ENCODE assay signal across 9 cellular contexts in the genomic region with DNA sequence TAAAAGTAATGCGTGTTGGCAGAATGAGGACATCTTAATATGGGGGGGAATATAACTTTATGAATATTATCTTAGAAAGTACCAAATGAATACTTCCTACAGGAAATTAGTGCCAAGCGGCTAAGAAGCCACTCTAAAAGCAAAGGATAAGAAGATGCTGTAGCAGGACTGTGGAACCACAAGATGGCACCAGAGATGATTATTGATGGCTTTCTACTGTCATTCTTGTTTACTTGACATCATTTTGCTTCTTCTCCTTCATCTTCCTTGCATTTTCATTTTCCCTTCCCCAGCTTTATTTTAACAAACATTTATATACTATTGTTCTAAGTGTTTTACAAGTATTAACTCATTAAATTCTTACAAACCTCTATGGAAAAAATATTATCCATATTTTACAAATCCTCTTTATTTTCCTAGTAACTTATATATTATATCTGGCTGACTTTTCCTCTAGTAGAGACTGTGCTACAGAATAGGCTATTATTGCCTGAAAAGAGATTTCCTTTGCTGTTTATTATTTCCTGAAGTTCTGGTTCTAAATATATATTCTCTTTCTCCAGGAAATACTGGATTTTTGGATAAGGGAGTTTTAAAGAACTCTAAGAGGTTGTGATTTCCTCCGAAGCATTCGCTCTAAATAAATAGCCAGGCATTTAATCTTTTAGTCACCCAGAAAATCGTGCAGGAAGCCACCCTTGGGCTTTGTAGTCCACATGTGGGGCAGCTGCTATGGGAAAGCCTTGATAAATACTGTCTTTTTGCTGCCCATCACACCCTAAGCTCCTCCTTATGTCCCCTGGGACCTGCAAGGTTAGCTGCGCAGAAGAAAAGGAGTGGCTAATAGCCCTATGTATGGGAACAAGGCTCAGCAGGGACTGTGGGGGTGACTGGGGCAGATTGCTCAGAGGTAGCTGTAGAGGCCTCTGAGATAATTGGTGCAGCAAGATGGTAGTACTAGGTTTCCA.
DNase-seq lines count a peak whose midpoint lies in the region; ATAC-seq and TF ChIP-seq lines count a peak whose summit lies in the region.
"Had no signal": no experiment of that assay in that cellular context is flagged by ENCODE, and none has a peak within 500 bp of the region (broad histone marks: within the 10 kb centered on the region; RNA-seq: fewer than 3 reads in every experiment).

No MANE protein-coding gene starts in this region.

- no peaks in the 10 kb centered on the region for H3K36me3 ChIP-seq in RWPE2 (ENCODE audit: low read depth)

- H3K27ac ChIP-seq in RWPE2 (ENCODE audit: poor library complexity, severe bottlenecking), result no peak overlapping the region
- H3K27ac ChIP-seq: BLaER1 treated with 17β-estradiol and CSF1 and Interleukin-3, amounts not matched to agents 10 nM and 100 nM had no signal

- no peak overlapping the region for H3K4me3 ChIP-seq in RWPE2 (ENCODE audit: severe bottlenecking)
- H3K4me3 ChIP-seq: BLaER1 treated with 17β-estradiol and CSF1 and Interleukin-3, amounts not matched to agents 10 nM and 100 nM had no signal

- peak; percentile 3 for DNase-seq in NCI-H1092 treated with DMSO at 0.1 percent for 48 hours (lab: John Stamatoyannopoulos, UW)
- DNase-seq in NCI-H1092 (lab: John Stamatoyannopoulos, UW), result no peak
- DNase-seq in RWPE2 (ENCODE audit: low spot score), result no peak
- peak; percentile 33 for DNase-seq in fibroblast of gingiva (ENCODE audit: low read depth)
- peak; percentile 9 for DNase-seq in retina
- DNase-seq in effector CD8-positive, alpha-beta T cell (lab: John Stamatoyannopoulos, UW), result no peak

- H3K9me3 ChIP-seq in RWPE2 (ENCODE audit: severe bottlenecking), result no peaks in the 10 kb centered on the region
- H3K9me3 ChIP-seq: BLaER1 treated with 17β-estradiol and CSF1 and Interleukin-3, amounts not matched to agents 10 nM and 100 nM had no signal

- H3K4me1 ChIP-seq in RWPE2 (ENCODE audit: insufficient read depth, poor library complexity, severe bottlenecking), result no peaks in the 10 kb centered on the region
- H3K4me1 ChIP-seq: BLaER1 treated with 17β-estradiol and CSF1 and Interleukin-3, amounts not matched to agents 10 nM and 100 nM had no signal

- ATAC-seq in GM19351 (IDR thresholded peaks at IDR 0.05; ENCODE audit: unreplicated experiment) (peak; percentile 84), HG03460 (IDR thresholded peaks at IDR 0.05; ENCODE audit: unreplicated experiment) (peak; percentile 71), RWPE2 (ENCODE audit: low read depth) (peak; percentile 50; the same call in 1 of the 3 replicates)

- no peaks in the 10 kb centered on the region for H3K27me3 ChIP-seq in RWPE2 (ENCODE audit: insufficient read depth, poor library complexity, severe bottlenecking)
- H3K27me3 ChIP-seq: BLaER1 treated with 17β-estradiol and CSF1 and Interleukin-3, amounts not matched to agents 10 nM and 100 nM had no signal

- peak; percentile 82 for TF ChIP-seq CTCF in RWPE2 (IDR thresholded peaks at IDR 0.05; ENCODE audit: poor library complexity, severe bottlenecking)

Comparison
In these comparisons a context has a peak if more than half of its experiments do, and no peak if none do; other contexts are left out.
1. DNase-seq: peak in NCI-H1092 treated with DMSO at 0.1 percent for 48 hours (single experiment), fibroblast of gingiva (single experiment) and retina (single experiment); none in NCI-H1092 (single experiment), RWPE2 (single experiment) and effector CD8-positive, alpha-beta T cell (single experiment).
2. Peak in every context shown above with its lines, with median percentiles within 50 percentile points of each other: ATAC-seq.